In genomic region chr15:37098468-37099320, GRCh38 we compare ENCODE assay signal across 8 cellular contexts. TPM values are rescaled to one million over a fixed set of nuclear protein-coding genes. Genes with fewer than 3 reads are reported as not detected.
A peak's percentile ranks its signal among the peaks of the same experiment; 100 is the strongest.
DNase-seq lines count a peak whose midpoint lies in the region; ATAC-seq and TF ChIP-seq lines count a peak whose summit lies in the region.

No MANE protein-coding gene starts in this region.

- H3K27me3 ChIP-seq in HCT116 (ENCODE audit: insufficient read depth, low read length) (no peaks in the 10 kb centered on the region), PC-9 (ENCODE audit: insufficient read depth, low read depth) (no peaks in the 10 kb centered on the region), lower lobe of right lung (ENCODE audit: low read depth) (peaks cover 19% of the 10 kb centered on the region), tibial artery (no peaks in the 10 kb centered on the region)

- peak; percentile 53 for DNase-seq in NCI-H1105 treated with DMSO at 0.1 percent for 48 hours (lab: John Stamatoyannopoulos, UW)
- DNase-seq in NCI-H1105 (lab: John Stamatoyannopoulos, UW), result no peak
- no peak for DNase-seq in HCT116 (ENCODE audit: low read depth, low spot score)
- peak in 1 of 2 experiments; percentile 25 for DNase-seq in PC-9
- DNase-seq in dermis blood vessel endothelial cell, result peak; percentile 67
- DNase-seq in lower lobe of right lung, result no peak
- DNase-seq in tibial artery, result peak; percentile 41 to 76
- no peak for DNase-seq in HPDE6-E6E7 (ENCODE audit: extremely low spot score)

- H3F3A ChIP-seq in PC-9 (ENCODE audit: insufficient read depth, low read depth), result peaks cover 10% of the 10 kb centered on the region

- intact Hi-C loops in HCT116 (cut with micrococcal nuclease) (no loop called here), PC-9 (cut with micrococcal nuclease; ENCODE audit: unreplicated experiment) (no loop called here), lower lobe of right lung (cut with DNase I) (loop anchor here (5.0 kb wide), 1 partner anchor 51 kb away; no protein-coding TSS in a partner anchor), tibial artery (cut with DNase I; ENCODE audit: low total_unique reads) (no loop called here)

- POLR2A ChIA-PET in HCT116 (lab: Charles Lee) (no interaction called here), PC-9 (lab: Charles Lee; ENCODE audit: unreplicated experiment) (no interaction called here)

- CTCF ChIA-PET in HCT116 (lab: Charles Lee), result no interaction called here
- CTCF ChIA-PET in PC-9 (lab: Charles Lee), result no interaction called here

- H4K20me1 ChIP-seq in HCT116 (ENCODE audit: insufficient read depth) (no peaks in the 10 kb centered on the region), PC-9 (ENCODE audit: insufficient read depth) (no peaks in the 10 kb centered on the region)

- BruUV-seq in HCT116 (replicated peaks; lab: Mats Ljungman, UMichigan) (no TSS peak), PC-9 (replicated peaks; lab: Mats Ljungman, UMichigan) (no TSS peak)

- H3K9me2 ChIP-seq in HCT116 (ENCODE audit: insufficient read depth) (no peaks in the 10 kb centered on the region), PC-9 (ENCODE audit: insufficient read depth) (no peaks in the 10 kb centered on the region)

- H3K4me3 ChIP-seq in HCT116 (replicated peaks in 1 of 2; ENCODE audit: low read depth in 1 of 2, low read length in 2 of 2), result peak overlapping the region; percentile 76 to 89
- H3K4me3 ChIP-seq in PC-9, result peak overlapping the region; percentile 91
- H3K4me3 ChIP-seq in lower lobe of right lung, result peak overlapping the region; percentile 56
- H3K4me3 ChIP-seq in tibial artery, result peak overlapping the region; percentile 85 to 90

- H3K79me2 ChIP-seq in HCT116 (ENCODE audit: insufficient read depth, low read length) (no peaks in the 10 kb centered on the region; the same call in 1 of the 2 replicates), PC-9 (ENCODE audit: low read depth) (peaks cover 34% of the 10 kb centered on the region)

- H3K4me2 ChIP-seq in HCT116 (ENCODE audit: low read length), result peak overlapping the region; percentile 93
- H3K4me2 ChIP-seq in PC-9, result peak overlapping the region; percentile 77

- H3K27ac ChIP-seq in HCT116 (ENCODE audit: low read depth, low read length), result peak overlapping the region; percentile 87
- no peak overlapping the region for H3K27ac ChIP-seq in PC-9
- peak overlapping the region; percentile 82 for H3K27ac ChIP-seq in lower lobe of right lung
- H3K27ac ChIP-seq in tibial artery, result peak overlapping the region; percentile 91 to 95

- TF ChIP-seq RAD21 in HCT116 (IDR thresholded peaks at IDR 0.05; ENCODE audit: low read depth), result no peak

- H2AFZ ChIP-seq in HCT116 (ENCODE audit: low read depth, low read length, poor library complexity, severe bottlenecking), result no peak overlapping the region
- H2AFZ ChIP-seq in PC-9, result peak overlapping the region; percentile 98

- H3K9me3 ChIP-seq in HCT116 (ENCODE audit: control insufficient read depth in 1 of 2, insufficient read depth in 1 of 2, low read depth in 1 of 2, low read length in 2 of 2) (no peaks in the 10 kb centered on the region), PC-9 (ENCODE audit: insufficient read depth, low read depth) (no peaks in the 10 kb centered on the region), lower lobe of right lung (no peaks in the 10 kb centered on the region), tibial artery (no peaks in the 10 kb centered on the region)

- TF ChIP-seq CTCF in HCT116 (IDR thresholded peaks at IDR 0.05 in 2 of 3, conservative IDR thresholded peaks at IDR 0.05 in 1 of 3; ENCODE audit: borderline replicate concordance in 1 of 3, insufficient read depth in 1 of 3, low read depth in 2 of 3, low read length in 2 of 3) (no peak), PC-9 (conservative IDR thresholded peaks at IDR 0.05) (no peak), lower lobe of right lung (IDR thresholded peaks at IDR 0.05) (no peak), tibial artery (IDR thresholded peaks at IDR 0.05) (no peak)

- peaks cover 0 to 5% of the 10 kb centered on the region in 2 experiments; a peak in 1 of 4 replicates for H3K4me1 ChIP-seq in HCT116 (ENCODE audit: control insufficient read depth in 1 of 2, insufficient read depth in 2 of 2, low read length in 2 of 2)
- H3K4me1 ChIP-seq in PC-9 (replicated peaks; ENCODE audit: insufficient read depth), result peaks cover 17% of the 10 kb centered on the region; the same call in 1 of the 2 replicates
- peaks cover 4% of the 10 kb centered on the region for H3K4me1 ChIP-seq in lower lobe of right lung
- H3K4me1 ChIP-seq in tibial artery, result peaks cover 0 to 20% (median 9%) of the 10 kb centered on the region in 4 donors

- no peak for ATAC-seq in HCT116
- ATAC-seq in lower lobe of right lung, result peak; percentile 27 to 56

- peak overlapping the region; percentile 85 for H3K9ac ChIP-seq in HCT116 (ENCODE audit: low read length)

- TF ChIP-seq POLR2A in HCT116 (IDR thresholded peaks at IDR 0.05; ENCODE audit: borderline replicate concordance, extremely low read depth, insufficient read depth, insufficient read length), result no peak

- RAD21 ChIA-PET in HCT116 (lab: Charles Lee; ENCODE audit: low non-redundant PET in 1 of 2, low total read pairs in 2 of 2, uncharacterized antibody in 2 of 2, unreplicated experiment in 2 of 2), result no interaction called here

- H3K36me3 ChIP-seq in HCT116 (ENCODE audit: control insufficient read depth in 1 of 2, insufficient read depth in 2 of 2, low read length in 2 of 2) (peaks cover 0 to under 1% of the 10 kb centered on the region in 2 experiments; a peak in 1 of 4 replicates), PC-9 (ENCODE audit: low read depth) (0 out of 2 replicates have a peak, but pooled peaks cover 3% of the 10 kb centered on the region), lower lobe of right lung (no peaks in the 10 kb centered on the region), tibial artery (peaks cover 0 to 6% (median under 1%) of the 10 kb centered on the region in 3 donors)

TF ChIP-seq in HCT116, 20 proteins besides CTCF, POLR2A, EP300 and RAD21:
- no peak for TF ChIP-seq TCF7L2 (IDR thresholded peaks at IDR 0.05; ENCODE audit: borderline replicate concordance, extremely low read depth, insufficient read depth, insufficient read length)
- TF ChIP-seq ELF1 (IDR thresholded peaks at IDR 0.05; ENCODE audit: borderline replicate concordance, low read depth), result no peak
- TF ChIP-seq YY1 (IDR thresholded peaks at IDR 0.05; ENCODE audit: extremely low read depth, insufficient replicate concordance, low read depth, low read length), result no peak
- no peak for TF ChIP-seq REST (IDR thresholded peaks at IDR 0.05; ENCODE audit: low read depth)

RNA-seq across cellular contexts. Expression of gene MEIS2, which starts 1.7 kb away (rescaled TPM):
- total RNA-seq in HCT116 (2021; ENCODE audit: unreplicated experiment), result 11.5 TPM
- 8.5 and 12.9 TPM in 2 replicates for polyA plus RNA-seq in HCT116 (2012)
- 25.0 and 29.1 TPM in 2 replicates for total RNA-seq in PC-9 (2021)
- 12.9 and 13.8 TPM in 2 replicates for total RNA-seq in dermis blood vessel endothelial cell
- 20.7 TPM for total RNA-seq in lower lobe of right lung

Comparison
In these comparisons a context has a peak if more than half of its experiments do, and no peak if none do; other contexts are left out.
1. DNase-seq: peak in NCI-H1105 treated with DMSO at 0.1 percent for 48 hours (single experiment), dermis blood vessel endothelial cell (single experiment) and tibial artery (2 of 2); none in NCI-H1105 (single experiment), HCT116 (single experiment), lower lobe of right lung (single experiment) and HPDE6-E6E7 (single experiment).
2. Peak in every context shown above with its lines, with median percentiles within 50 percentile points of each other: H3K4me3 ChIP-seq.